24 cellular contexts compared by ENCODE assay signal in genomic region chr3:23591374-23591773, GRCh38.
"Had no signal": no experiment of that assay in that cellular context is flagged by ENCODE, and none has a peak within 500 bp of the region (broad histone marks: within the 10 kb centered on the region; RNA-seq: fewer than 3 reads in every experiment).

No MANE protein-coding gene starts in this region.

- H3K9me3 ChIP-seq: pancreas, prostate gland, tibial nerve, uterus had no signal

- H3K36me3 ChIP-seq: left lung, lower lobe of right lung, pancreas, prostate gland had no signal

- DNase-seq: hypothalamus; immature natural killer cell; kidney; left colon; left lung; lower lobe of right lung; mammary epithelial cell; mesenchymal stem cell; naive thymus-derived CD8-positive, alpha-beta T cell; nucleus accumbens; pancreas; posterior cingulate gyrus; right cardiac atrium; stimulated activated CD4-positive, alpha-beta T cell treated with anti-CD3 and anti-CD28 coated beads, Interleukin-12 subunit alpha, Interleukin-12 subunit beta, amount 100 ng/mL, for 4 hours; stimulated activated CD4-positive, alpha-beta T cell treated with anti-CD3 and anti-CD28 coated beads, Interleukin-15, amount 100 ng/mL, for 24 hours; stimulated activated CD4-positive, alpha-beta T cell treated with anti-CD3 and anti-CD28 coated beads, Interleukin-2, amount 100 ng/mL, for 24 hours; stimulated activated CD4-positive, alpha-beta T cell treated with anti-CD3 and anti-CD28 coated beads, Interleukin-4, amount 100 ng/mL, for 1 hour; stimulated activated naive CD4-positive, alpha-beta T cell treated with Interleukin-2 at 50 U/mL for 16 hours; stimulated activated naive CD8-positive, alpha-beta T cell treated with anti-CD3 and anti-CD28 coated beads, Interleukin-15, amount 100 ng/mL, for 72 hours; substantia nigra; uterus had no signal

- H3K4me1 ChIP-seq: left lung, lower lobe of right lung, pancreas, prostate gland, uterus had no signal

- H3K27ac ChIP-seq: left lung, lower lobe of right lung, pancreas, prostate gland, skin epidermis, tibial nerve, uterus had no signal

- H3K4me3 ChIP-seq: left lung, lower lobe of right lung, pancreas, prostate gland, skin epidermis, tibial nerve, uterus had no signal
